15 cellular contexts compared by ENCODE assay signal in the genomic region with DNA sequence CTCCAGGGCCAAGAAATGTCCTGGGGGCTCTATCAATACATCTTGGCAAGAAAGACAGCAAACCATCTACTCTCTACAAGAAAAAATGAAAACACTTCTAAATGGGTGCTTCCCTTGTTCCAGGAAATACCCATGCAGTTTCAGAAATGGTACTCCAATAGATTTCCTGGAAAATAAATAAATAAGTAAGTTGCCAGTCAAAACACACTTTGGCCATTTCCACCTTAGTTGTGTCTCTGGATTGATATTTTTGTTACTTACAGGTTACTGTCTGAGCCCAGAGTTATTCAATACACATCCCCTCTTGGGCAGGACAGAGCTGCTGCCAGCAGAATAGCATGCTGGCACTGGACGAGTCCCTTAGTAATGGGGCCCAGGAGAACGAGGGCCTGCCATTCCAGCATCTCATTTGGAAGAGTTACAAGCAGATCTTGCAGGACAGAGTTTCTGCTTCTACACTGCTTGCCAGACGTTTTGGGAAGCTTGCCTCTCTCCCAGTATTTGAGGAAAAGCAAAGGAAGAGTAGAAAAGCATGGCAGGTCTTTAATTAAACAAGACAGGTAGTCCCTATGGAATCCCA.
DNase-seq lines count a peak whose midpoint lies in the region; ATAC-seq and TF ChIP-seq lines count a peak whose summit lies in the region.
"Had no signal": no experiment of that assay in that cellular context is flagged by ENCODE, and none has a peak within 500 bp of the region (broad histone marks: within the 10 kb centered on the region; RNA-seq: fewer than 3 reads in every experiment).

No MANE protein-coding gene starts in this region.

- no peak overlapping the region for H2BK12ac ChIP-seq in neuronal stem cell (ENCODE audit: low read length)

- H3K27me3 Mint-ChIP-seq in activated CD8-positive, alpha-beta T cell treated with anti-CD3 and anti-CD28 coated beads for 36 hours = no peaks in the 10 kb centered on the region

- no peak for TF ChIP-seq CTCF in activated CD8-positive, alpha-beta T cell treated with anti-CD3 and anti-CD28 coated beads for 36 hours (IDR thresholded peaks at IDR 0.05)
- no peak for TF ChIP-seq CTCF in left ventricle myocardium inferior (IDR thresholded peaks at IDR 0.05; ENCODE audit: borderline replicate concordance)
- TF ChIP-seq CTCF in stomach (IDR thresholded peaks at IDR 0.05) = no peak
- TF ChIP-seq CTCF in vagina (IDR thresholded peaks at IDR 0.05) = no peak

- H3K4me1 ChIP-seq in left ventricle myocardium inferior = peaks cover 34% of the 10 kb centered on the region
- H3K4me1 ChIP-seq in stomach = peaks cover 0 to 30% (median 16%) of the 10 kb centered on the region in 4 donors
- H3K4me1 ChIP-seq in neuronal stem cell (ENCODE audit: control insufficient read depth in 2 of 2, insufficient read depth in 1 of 2, low read depth in 1 of 2, low read length in 2 of 2) = no peaks in the 10 kb centered on the region
- no peaks in the 10 kb centered on the region for H3K4me1 ChIP-seq in vagina

- CTCF ChIA-PET in activated CD8-positive, alpha-beta T cell treated with anti-CD3 and anti-CD28 coated beads for 36 hours (lab: Charles Lee) = interaction anchor here (1.4 kb wide), 1 partner anchor 42 kb away, joined by 5 read pairs; no protein-coding TSS in a partner anchor

- peak overlapping the region; percentile 20 to 69 for H3K27ac Mint-ChIP-seq in activated naive CD4-positive, alpha-beta T cell treated with anti-CD3 and anti-CD28 coated beads, Interleukin-2, amount 50 U/mL, for 72 hours
- H3K27ac Mint-ChIP-seq in activated CD8-positive, alpha-beta T cell treated with anti-CD3 and anti-CD28 coated beads for 36 hours = peak overlapping the region; percentile 55

- no peak overlapping the region for H3K14ac ChIP-seq in neuronal stem cell (ENCODE audit: low read length)

- H3K18ac ChIP-seq in neuronal stem cell (ENCODE audit: low read length) = no peak overlapping the region

- H3K36me3 ChIP-seq in left ventricle myocardium inferior (no peaks in the 10 kb centered on the region), stomach (peaks cover 0 to 6% (median 0%) of the 10 kb centered on the region in 4 donors), neuronal stem cell (replicated peaks in 1 of 2; ENCODE audit: control insufficient read depth in 2 of 2, insufficient read depth in 2 of 2, low read length in 2 of 2) (peaks cover 0 to 26% of the 10 kb centered on the region in 2 donors), vagina (no peaks in the 10 kb centered on the region)

- no peak overlapping the region for H3K4me2 ChIP-seq in neuronal stem cell (ENCODE audit: insufficient read depth, low read length, poor library complexity, severe bottlenecking)

- H3K4me1 Mint-ChIP-seq in activated CD8-positive, alpha-beta T cell treated with anti-CD3 and anti-CD28 coated beads for 36 hours (ENCODE audit: low read depth) = peaks cover 21% of the 10 kb centered on the region
- H3K4me1 Mint-ChIP-seq: CD14-positive monocyte had no signal

- no peaks in the 10 kb centered on the region for H3K9me3 ChIP-seq in left ventricle myocardium inferior (replicated peaks)
- H3K9me3 ChIP-seq in stomach = no peaks in the 10 kb centered on the region
- no peaks in the 10 kb centered on the region for H3K9me3 ChIP-seq in neuronal stem cell (replicated peaks in 1 of 2; ENCODE audit: control insufficient read depth in 2 of 2, insufficient read depth in 1 of 2, low read depth in 1 of 2, low read length in 2 of 2)
- no peaks in the 10 kb centered on the region for H3K9me3 ChIP-seq in vagina
- H3K9me3 ChIP-seq: sigmoid colon had no signal

- no peak for TF ChIP-seq EP300 in stomach (IDR thresholded peaks at IDR 0.05)

- H3K27ac ChIP-seq in left ventricle myocardium inferior (replicated peaks) = peak overlapping the region; percentile 55
- H3K27ac ChIP-seq in stomach = peak overlapping the region; percentile 17 to 52 (median 28)
- H3K27ac ChIP-seq in neuronal stem cell (replicated peaks; ENCODE audit: low read length) = no peak overlapping the region
- H3K27ac ChIP-seq in vagina = no peak overlapping the region
- H3K27ac ChIP-seq: sigmoid colon had no signal

- no peak for DNase-seq in activated naive CD4-positive, alpha-beta T cell treated with anti-CD3 and anti-CD28 coated beads, Interleukin-2, amount 50 U/mL, for 72 hours (ENCODE audit: low spot score in 2 of 2)
- no peak for DNase-seq in activated naive CD4-positive, alpha-beta T cell treated with Interleukin-2 at 50 U/mL for 16 hours
- no peak for DNase-seq in activated CD8-positive, alpha-beta T cell treated with anti-CD3 and anti-CD28 coated beads for 36 hours
- DNase-seq in left ventricle myocardium inferior (no peak), stomach (no peak), neuronal stem cell (ENCODE audit: low spot score) (no peak), NCI-H2107 treated with DMSO at 0.1 percent for 48 hours (lab: John Stamatoyannopoulos, UW; ENCODE audit: unreplicated experiment) (no peak), vagina (ENCODE audit: extremely low spot score in 2 of 2) (no peak)
- DNase-seq: activated CD4-positive, alpha-beta T cell treated with anti-CD3 and anti-CD28 coated beads, Interleukin-2, amount 50 U/mL, for 4 hours; effector CD4-positive, alpha-beta T cell; H7; NCI-H1105 treated with DMSO at 0.1 percent for 48 hours; NCI-H526; sigmoid colon had no signal

- H3K27me3 ChIP-seq in left ventricle myocardium inferior (ENCODE audit: low read depth) (no peaks in the 10 kb centered on the region), stomach (no peaks in the 10 kb centered on the region), neuronal stem cell (ENCODE audit: control insufficient read depth in 3 of 3, insufficient read depth in 3 of 3, low read depth in 1 of 3, low read length in 3 of 3) (no peaks in the 10 kb centered on the region), vagina (no peaks in the 10 kb centered on the region)
- H3K27me3 ChIP-seq: sigmoid colon had no signal

- H2AFZ ChIP-seq in neuronal stem cell (ENCODE audit: low read length) = no peak overlapping the region

- peaks cover 0 to 7% of the 10 kb centered on the region in 2 donors for H3K36me3 Mint-ChIP-seq in activated naive CD4-positive, alpha-beta T cell treated with anti-CD3 and anti-CD28 coated beads, Interleukin-2, amount 50 U/mL, for 72 hours
- peaks cover 7% of the 10 kb centered on the region for H3K36me3 Mint-ChIP-seq in activated CD8-positive, alpha-beta T cell treated with anti-CD3 and anti-CD28 coated beads for 36 hours (ENCODE audit: low read depth)

- no peaks in the 10 kb centered on the region for H3K9me3 Mint-ChIP-seq in activated naive CD4-positive, alpha-beta T cell treated with anti-CD3 and anti-CD28 coated beads, Interleukin-2, amount 50 U/mL, for 72 hours
- no peaks in the 10 kb centered on the region for H3K9me3 Mint-ChIP-seq in activated CD8-positive, alpha-beta T cell treated with anti-CD3 and anti-CD28 coated beads for 36 hours
- H3K9me3 Mint-ChIP-seq: CD14-positive monocyte had no signal

- H2AK5ac ChIP-seq in neuronal stem cell (ENCODE audit: low read depth, low read length) = no peak overlapping the region

- H3K4me3 Mint-ChIP-seq in activated CD8-positive, alpha-beta T cell treated with anti-CD3 and anti-CD28 coated beads for 36 hours = no peak overlapping the region
- H3K4me3 Mint-ChIP-seq: CD14-positive monocyte had no signal

- H2BK15ac ChIP-seq in neuronal stem cell (ENCODE audit: low read length) = no peak overlapping the region

- no peak overlapping the region for H3K23ac ChIP-seq in neuronal stem cell (ENCODE audit: low read depth, low read length, poor library complexity)

- H3K9ac ChIP-seq in neuronal stem cell (ENCODE audit: low read depth, low read length, poor library complexity) = no peak overlapping the region

- H4K91ac ChIP-seq in neuronal stem cell (ENCODE audit: low read depth, low read length, poor library complexity) = no peak overlapping the region

- intact Hi-C loops in activated CD8-positive, alpha-beta T cell treated with anti-CD3 and anti-CD28 coated beads for 36 hours (cut with micrococcal nuclease) = no loop called here
- intact Hi-C loops in left ventricle myocardium inferior (cut with micrococcal nuclease) = no loop called here
- intact Hi-C loops in stomach (cut with DNase I; ENCODE audit: low total_unique reads) = no loop called here
- intact Hi-C loops in vagina (cut with DNase I) = no loop called here

- WGBS in stomach, 5 donors = 33 to 63% (median 53%) methylated on average over 3 of the region's 3 CpGs
- no CpG with 5 or more reads among the region's 3 CpGs for WGBS in neuronal stem cell (ENCODE audit: extremely low coverage in 2 of 2, insufficient read length in 2 of 2, insufficient replicate concordance in 1 of 2), 2 donors

- H2BK120ac ChIP-seq in neuronal stem cell (ENCODE audit: low read depth, low read length) = no peak overlapping the region

- H3K79me1 ChIP-seq in neuronal stem cell (ENCODE audit: low read depth, low read length) = no peaks in the 10 kb centered on the region

- TF ChIP-seq POLR2A in stomach (IDR thresholded peaks at IDR 0.05) (no peak), vagina (IDR thresholded peaks at IDR 0.05) (no peak)

- no peak overlapping the region for H3K4ac ChIP-seq in neuronal stem cell (ENCODE audit: low read length)

- POLR2A ChIA-PET in activated CD8-positive, alpha-beta T cell treated with anti-CD3 and anti-CD28 coated beads for 36 hours (lab: Charles Lee) = interaction anchor here (0.6 kb wide), 1 partner anchor 133 kb away, joined by 3 read pairs; no protein-coding TSS in a partner anchor

- no peak for ATAC-seq in activated naive CD4-positive, alpha-beta T cell treated with anti-CD3 and anti-CD28 coated beads, Interleukin-2, amount 50 U/mL, for 72 hours
- ATAC-seq in activated CD8-positive, alpha-beta T cell treated with anti-CD3 and anti-CD28 coated beads for 36 hours = peak; percentile 37

- no peak overlapping the region for H4K8ac ChIP-seq in neuronal stem cell (ENCODE audit: low read depth, low read length)

- no peak overlapping the region for H2BK5ac ChIP-seq in neuronal stem cell (ENCODE audit: low read length)

- no peak overlapping the region for H3K4me3 ChIP-seq in left ventricle myocardium inferior
- H3K4me3 ChIP-seq in stomach = no peak overlapping the region
- no peak overlapping the region for H3K4me3 ChIP-seq in neuronal stem cell (ENCODE audit: low read length in 2 of 2)
- no peak overlapping the region for H3K4me3 ChIP-seq in vagina
- H3K4me3 ChIP-seq: sigmoid colon had no signal

Comparison
In these comparisons a context has a peak if more than half of its experiments do, and no peak if none do; other contexts are left out.
1. H3K27ac ChIP-seq: peak in left ventricle myocardium inferior (single experiment) and stomach (5 of 5); none in neuronal stem cell (single experiment) and vagina (single experiment).